19 cellular contexts compared by ENCODE assay signal in genomic region chr13:46745062-46745461, GRCh38. TPM values are rescaled to one million over a fixed set of nuclear protein-coding genes. Genes with fewer than 3 reads are reported as not detected.
DNase-seq lines count a peak whose midpoint lies in the region; ATAC-seq, FAIRE-seq and TF ChIP-seq lines count a peak whose summit lies in the region.
"Had no signal": no experiment of that assay in that cellular context is flagged by ENCODE, and none has a peak within 500 bp of the region (broad histone marks: within the 10 kb centered on the region; RNA-seq: fewer than 3 reads in every experiment).

No MANE protein-coding gene starts in this region.

- H3K4me3 ChIP-seq in HepG2 (replicated peaks in 1 of 3; ENCODE audit: insufficient read depth in 1 of 3, low read depth in 2 of 3, low read length in 3 of 3) (no peak overlapping the region), right lobe of liver (no peak overlapping the region), K562 (no peak overlapping the region)
- H3K4me3 ChIP-seq: GM23248 had no signal

- H3K9ac ChIP-seq in HepG2 (ENCODE audit: insufficient read depth, low read depth, low read length) (no peak overlapping the region), K562 (ENCODE audit: insufficient read depth in 1 of 2, low read depth in 2 of 2, low read length in 2 of 2) (no peak overlapping the region)
- H3K9ac ChIP-seq: GM23248 had no signal

- no peaks in the 10 kb centered on the region for H4K20me1 ChIP-seq in HepG2 (ENCODE audit: insufficient read depth, low read length)
- no peaks in the 10 kb centered on the region for H4K20me1 ChIP-seq in K562 (replicated peaks; ENCODE audit: control insufficient read depth, insufficient read depth, low read length)

- WGBS in HepG2 (ENCODE audit: low lambda C conversion rate) = 98% methylated on average over 4 of the region's 4 CpGs
- WGBS in right lobe of liver (ENCODE audit: insufficient coverage, low coverage, low lambda C conversion rate, missing lambda C conversion rate) = 95% methylated on average over 4 of the region's 4 CpGs
- 100% methylated on average over 2 of the region's 4 CpGs for WGBS in K562 (ENCODE audit: insufficient coverage, low coverage, missing lambda C conversion rate)

- H3K36me3 ChIP-seq in HepG2 (replicated peaks in 1 of 2; ENCODE audit: control insufficient read depth in 1 of 2, insufficient read depth in 2 of 2, low read length in 2 of 2) (peaks cover 4 to 28% of the 10 kb centered on the region in 2 experiments; a peak in 4 of 5 replicates), right lobe of liver (peaks cover 0 to 8% (median 2%) of the 10 kb centered on the region in 4 donors), K562 (ENCODE audit: control insufficient read depth, insufficient read depth, low read length) (peaks cover 9% of the 10 kb centered on the region; the same call in 2 of the 3 replicates)

- H3K9me3 ChIP-seq in HepG2 (ENCODE audit: low read length) (no peaks in the 10 kb centered on the region), right lobe of liver (no peaks in the 10 kb centered on the region), K562 (replicated peaks; ENCODE audit: control insufficient read depth, insufficient read depth, low read depth, low read length) (no peaks in the 10 kb centered on the region)

- BruUV-seq in HepG2 (replicated peaks; lab: Mats Ljungman, UMichigan) (no TSS peak), K562 (replicated peaks; lab: Mats Ljungman, UMichigan) (no TSS peak)

- no peak for ATAC-seq in HepG2
- ATAC-seq in right lobe of liver = no peak
- ATAC-seq in K562 = no peak
- ATAC-seq: HCT116 had no signal

- H2AFZ ChIP-seq in HepG2 (ENCODE audit: low read length) = no peak overlapping the region
- H2AFZ ChIP-seq in K562 (ENCODE audit: low read depth, low read length) = no peak overlapping the region
- H2AFZ ChIP-seq: GM23248 had no signal

- POLR2A ChIA-PET in HepG2 (lab: Yijun Ruan, JAX) = no interaction called here
- POLR2A ChIA-PET in K562 (lab: Yijun Ruan, JAX) = no interaction called here

- no peaks in the 10 kb centered on the region for H3K9me1 ChIP-seq in K562 (ENCODE audit: control insufficient read depth, insufficient read depth, low read length)

- H3K4me2 ChIP-seq in HepG2 (ENCODE audit: low read depth, low read length) (no peak overlapping the region), K562 (ENCODE audit: insufficient read depth, low read length) (no peak overlapping the region)

- no peak for FAIRE-seq in HepG2 (lab: Jason Lieb, UNC)
- no peak for FAIRE-seq in GM12891 (lab: Jason Lieb, UNC)
- FAIRE-seq in K562 (lab: Jason Lieb, UNC) = no peak
- FAIRE-seq: D721Med, GM19239, H1 had no signal

- H3K4me1 ChIP-seq in HepG2 (ENCODE audit: insufficient read depth, low read length) (peaks cover 9% of the 10 kb centered on the region), right lobe of liver (no peaks in the 10 kb centered on the region), K562 (replicated peaks in 1 of 2; ENCODE audit: control insufficient read depth in 2 of 2, insufficient read depth in 2 of 2, low read length in 2 of 2) (no peaks in the 10 kb centered on the region)

- TF ChIP-seq EP300 in HepG2 (IDR thresholded peaks at IDR 0.05; ENCODE audit: low read depth in 2 of 2, low read length in 2 of 2) = no peak
- TF ChIP-seq EP300 in HepG2 (CRISPR knock-in tag; IDR thresholded peaks at IDR 0.05; ENCODE audit: borderline replicate concordance) = no peak
- no peak for TF ChIP-seq EP300 in K562 (IDR thresholded peaks at IDR 0.05; ENCODE audit: low read length)

- H3K27me3 ChIP-seq in HepG2 (ENCODE audit: control insufficient read depth in 1 of 2, insufficient read depth in 2 of 2, low read length in 2 of 2) (no peaks in the 10 kb centered on the region), right lobe of liver (no peaks in the 10 kb centered on the region), K562 (ENCODE audit: control insufficient read depth in 2 of 2, insufficient read depth in 2 of 2, low read length in 2 of 2) (no peaks in the 10 kb centered on the region)

- in situ Hi-C loops in HepG2 (cut with HindIII; ENCODE audit: extremely low pct_ligation_motif_present, low pct_unique_long_range_greater_than_20kb) = no loop called here
- in situ Hi-C loops in K562 (cut with MboI) = no loop called here

- TF ChIP-seq RAD21 in HepG2 (CRISPR knock-in tag; IDR thresholded peaks at IDR 0.05) = no peak
- no peak for TF ChIP-seq RAD21 in K562 (CRISPR knock-in tag; conservative IDR thresholded peaks at IDR 0.05 in 1 of 2, IDR thresholded peaks at IDR 0.05 in 1 of 2)

- TF ChIP-seq CTCF in HepG2 (CRISPR knock-in tag; IDR thresholded peaks at IDR 0.05) = no peak
- TF ChIP-seq CTCF in right lobe of liver (IDR thresholded peaks at IDR 0.05) = no peak
- no peak for TF ChIP-seq CTCF in K562 (IDR thresholded peaks at IDR 0.05 in 2 of 3, conservative IDR thresholded peaks at IDR 0.05 in 1 of 3; ENCODE audit: insufficient read depth in 2 of 3, low read depth in 1 of 3, low read length in 3 of 3)

- TF ChIP-seq POLR2A in HepG2 (IDR thresholded peaks at IDR 0.05; ENCODE audit: insufficient read depth in 1 of 2, low read depth in 2 of 2, low read length in 2 of 2) (no peak), right lobe of liver (IDR thresholded peaks at IDR 0.05) (no peak), GM12891 (IDR thresholded peaks at IDR 0.05; ENCODE audit: low read depth, low read length) (no peak), K562 (conservative IDR thresholded peaks at IDR 0.05) (no peak)

- CTCF ChIA-PET in HepG2 (lab: Yijun Ruan, JAX; ENCODE audit: low intra/inter-chr PET ratio, low total read pairs) (no interaction called here), K562 (lab: Yijun Ruan, JAX; ENCODE audit: low intra/inter-chr PET ratio) (no interaction called here)

- H3K27ac ChIP-seq in HepG2 (ENCODE audit: extremely low read length, insufficient read depth, low read length) (no peak overlapping the region), right lobe of liver (no peak overlapping the region), K562 (ENCODE audit: extremely low read depth, low read depth, low read length) (no peak overlapping the region)
- H3K27ac ChIP-seq: GM23248 had no signal

- intact Hi-C loops in HepG2 (cut with micrococcal nuclease; ENCODE audit: unreplicated experiment) = no loop called here
- intact Hi-C loops in right lobe of liver (cut with DNase I) = no loop called here
- intact Hi-C loops in K562 (cut with micrococcal nuclease) = no loop called here

- H3K79me2 ChIP-seq in HepG2 (ENCODE audit: insufficient read depth, low read length) = no peaks in the 10 kb centered on the region
- H3K79me2 ChIP-seq in K562 (ENCODE audit: control insufficient read depth, insufficient read depth, low read length) = no peaks in the 10 kb centered on the region

- no peak for DNase-seq in HepG2 (ENCODE audit: low spot score)
- DNase-seq in right lobe of liver = no peak
- no peak for DNase-seq in GM12891 (ENCODE audit: insufficient read length, low spot score)
- no peak for DNase-seq in K562 (ENCODE audit: extremely low read depth in 1 of 4, low spot score in 3 of 4)
- no peak for DNase-seq in epidermal melanocyte (ENCODE audit: insufficient read length, low spot score)
- DNase-seq in H4 (ENCODE audit: low spot score) = no peak
- DNase-seq in NCI-H1417 treated with DMSO at 0.1 percent for 48 hours (lab: John Stamatoyannopoulos, UW) = no peak
- DNase-seq: CD4-positive, alpha-beta T cell; CD8-positive, alpha-beta memory T cell; DMS 273 treated with DMSO at 0.1 percent for 48 hours; DMS79; EL; GDM1; GM23248; H9 had no signal

RNA-seq across cellular contexts. Expression of gene ESD, which starts 51.9 kb away (rescaled TPM):
- total RNA-seq in HepG2 (2016; rRNA removed; fragmentation: Illumina TruSeq; extraction: Trizol) (147 and 234 TPM in 2 replicates), right lobe of liver (10 to 100 TPM; 69.8 to 90.6 (median 85.4) TPM), K562 (2014; rRNA removed) (88.9 and 113 TPM in 2 replicates), K562 (2014; rRNA removed; fragmentation: Illumina TruSeq; extraction: Trizol) (232 and 264 TPM in 2 replicates), K562 (2015; rRNA removed; fragmentation: Illumina TruSeq; extraction: Trizol) (195 and 205 TPM in 2 replicates), K562 (2021) (129 and 142 TPM in 2 replicates)
- total RNA-seq in HepG2 (2016; cell fraction: cytosol; rRNA removed; fragmentation: Illumina TruSeq; extraction: Trizol; ENCODE audit: low read depth) = 53.1 and 56.4 TPM in 2 replicates
- 146 and 243 TPM in 2 replicates for total RNA-seq in HepG2 (2016; cell fraction: insoluble cytoplasmic fraction; rRNA removed; fragmentation: Illumina TruSeq; extraction: Trizol)
- 92.1 and 96.2 TPM in 2 replicates for total RNA-seq in HepG2 (2016; cell fraction: membrane; rRNA removed; fragmentation: Illumina TruSeq; extraction: Trizol)
- 70.0 and 78.0 TPM in 2 replicates for total RNA-seq in HepG2 (2016; cell fraction: nucleus; rRNA removed; fragmentation: Illumina TruSeq; extraction: Trizol)
- polyA plus RNA-seq in HepG2 (2011; rRNA removed) (87.5 and 118 TPM in 2 replicates), K562 (2011; rRNA removed) (201 and 285 TPM in 2 replicates), K562 (2014; fragmentation: Illumina TruSeq; extraction: Trizol) (204 and 276 TPM in 2 replicates), K562 (2014; fragmentation: Nextera tagmentation; extraction: Ambion mirVana) (100 to 1,000 TPM; 388 to 402 TPM), K562 (2014; rRNA removed) (141 and 160 TPM in 2 replicates)
- 51.7 and 73.6 TPM in 2 replicates for polyA plus RNA-seq in HepG2 (2011; cell fraction: cytosol; rRNA removed)
- polyA plus RNA-seq in HepG2 (2011; cell fraction: nucleus; rRNA removed) = 20.7 and 24.8 TPM in 2 replicates
- 124 and 156 TPM in 2 replicates for polyA plus RNA-seq in HepG2 (2012)
- polyA plus RNA-seq in HepG2 (2016; cell fraction: cytosol; fragmentation: Illumina TruSeq; extraction: Trizol; ENCODE audit: low read depth) = 62.3 and 69.2 TPM in 2 replicates
- polyA plus RNA-seq in HepG2 (2016; cell fraction: insoluble cytoplasmic fraction; fragmentation: Illumina TruSeq; extraction: Trizol; ENCODE audit: low read depth) = 282 and 300 TPM in 2 replicates
- 93.3 and 95.7 TPM in 2 replicates for polyA plus RNA-seq in HepG2 (2016; cell fraction: membrane; fragmentation: Illumina TruSeq; extraction: Trizol; ENCODE audit: low read depth)
- polyA plus RNA-seq in HepG2 (2016; cell fraction: nucleus; fragmentation: Illumina TruSeq; extraction: Trizol; ENCODE audit: insufficient read depth, low read depth) = 102 and 106 TPM in 2 replicates
- 20.2 and 23.9 TPM in 2 replicates for polyA minus RNA-seq in HepG2 (2011; rRNA and poly(A)+ RNA removed; ENCODE audit: low replicate concordance)
- polyA minus RNA-seq in HepG2 (2011; cell fraction: cytosol; rRNA and poly(A)+ RNA removed) = 58.6 and 65.4 TPM in 2 replicates
- polyA minus RNA-seq in HepG2 (2011; cell fraction: nucleus; rRNA and poly(A)+ RNA removed) = 33.9 and 53.6 TPM in 2 replicates
- 128 TPM for polyA plus RNA-seq in GM12891 (2012; ENCODE audit: low read depth, missing spikeins)
- total RNA-seq in K562 (2011; cell fraction: chromatin; rRNA removed; ENCODE audit: low replicate concordance) = 14.0 and 24.7 TPM in 2 replicates
- 14.2 and 15.5 TPM in 2 replicates for total RNA-seq in K562 (2011; cell fraction: nucleolus; rRNA removed)
- total RNA-seq in K562 (2011; cell fraction: nucleoplasm; rRNA removed) = 22.0 and 37.6 TPM in 2 replicates
- polyA plus RNA-seq in K562 (2011; cell fraction: cytosol; rRNA removed) = 65.6 and 92.6 TPM in 2 replicates
- polyA plus RNA-seq in K562 (2011; cell fraction: nucleus; rRNA removed) = 43.6 and 63.4 TPM in 2 replicates
- 170 and 180 TPM in 2 replicates for polyA plus RNA-seq in K562 (2012)
- polyA minus RNA-seq in K562 (2011; rRNA and poly(A)+ RNA removed) = 145 and 161 TPM in 2 replicates
- polyA minus RNA-seq in K562 (2011; cell fraction: cytosol; rRNA and poly(A)+ RNA removed) = 70.2 and 84.9 TPM in 2 replicates
- 19.4 and 41.8 TPM in 2 replicates for polyA minus RNA-seq in K562 (2011; cell fraction: nucleus; rRNA and poly(A)+ RNA removed)
- 112 and 137 TPM in 2 replicates for total RNA-seq in H4 (2014; rRNA removed; shearing (Covaris generic))

Comparison
In these comparisons a context has a peak if more than half of its experiments do, and no peak if none do; other contexts are left out.
1. Of the 241 proteins assayed by ChIP-seq in both HepG2 and K562: peak only in HepG2: none; only in K562: none; in both: ZBTB40; in neither: 240.